Comparison of ENCODE assay signal across 22 cellular contexts in genomic region chr1:6103854-6104530, GRCh38.
"Had no signal": no experiment of that assay in that cellular context is flagged by ENCODE, and none has a peak within 500 bp of the region (broad histone marks: within the 10 kb centered on the region; RNA-seq: fewer than 3 reads in every experiment).

No MANE protein-coding gene starts in this region.

- H3K4me3 ChIP-seq: esophagus muscularis mucosa, heart right ventricle, left lung, pancreas, prostate gland, SK-N-MC, testis, transverse colon had no signal

- H3K9me3 Mint-ChIP-seq: nephron had no signal

- H3K4me3 Mint-ChIP-seq: activated naive CD8-positive, alpha-beta T cell; nephron had no signal

- H3K27ac ChIP-seq: brain microvascular endothelial cell, esophagus muscularis mucosa, foreskin keratinocyte, heart right ventricle, left lung, pancreas, prostate gland, SK-N-MC, testis, transverse colon had no signal

- H3K4me1 Mint-ChIP-seq: nephron had no signal

- H3K27ac Mint-ChIP-seq: activated naive CD8-positive, alpha-beta T cell; nephron had no signal

- ATAC-seq: foreskin keratinocyte, heart right ventricle, left lung, pancreas had no signal

- H3K36me3 Mint-ChIP-seq: activated naive CD8-positive, alpha-beta T cell had no signal

- H3K9me3 ChIP-seq: esophagus muscularis mucosa, heart right ventricle, left lung, pancreas, prostate gland, testis, transverse colon had no signal

- H3K4me1 ChIP-seq: foreskin keratinocyte, left lung, pancreas, prostate gland, transverse colon had no signal

- H3K36me3 ChIP-seq: brain microvascular endothelial cell, pancreas, prostate gland, transverse colon had no signal

- DNase-seq: activated CD4-positive, alpha-beta T cell treated with anti-CD3 and anti-CD28 coated beads for 4 hours; activated CD4-positive, alpha-beta T cell treated with anti-CD3 and anti-CD28 coated beads, Interleukin-2, amount 50 U/mL, for 48 hours; activated CD4-positive, CD25-positive, alpha-beta regulatory T cell; activated CD8-positive, alpha-beta memory T cell treated with anti-CD3 and anti-CD28 coated beads, Interleukin-2, amount 50 U/mL, for 48 hours; activated effector memory CD4-positive, alpha-beta T cell treated with Interleukin-2 at 50 U/mL for 16 hours; activated naive CD4-positive, alpha-beta T cell treated with Interleukin-2 at 50 U/mL for 16 hours; brain microvascular endothelial cell; caudate nucleus; foreskin keratinocyte; mammary epithelial cell; retina; stimulated activated naive CD4-positive, alpha-beta T cell; transverse colon had no signal

- H3K27me3 ChIP-seq: brain microvascular endothelial cell, pancreas, testis had no signal
